Comparison of ENCODE assay signal across 8 cellular contexts in the genomic region with DNA sequence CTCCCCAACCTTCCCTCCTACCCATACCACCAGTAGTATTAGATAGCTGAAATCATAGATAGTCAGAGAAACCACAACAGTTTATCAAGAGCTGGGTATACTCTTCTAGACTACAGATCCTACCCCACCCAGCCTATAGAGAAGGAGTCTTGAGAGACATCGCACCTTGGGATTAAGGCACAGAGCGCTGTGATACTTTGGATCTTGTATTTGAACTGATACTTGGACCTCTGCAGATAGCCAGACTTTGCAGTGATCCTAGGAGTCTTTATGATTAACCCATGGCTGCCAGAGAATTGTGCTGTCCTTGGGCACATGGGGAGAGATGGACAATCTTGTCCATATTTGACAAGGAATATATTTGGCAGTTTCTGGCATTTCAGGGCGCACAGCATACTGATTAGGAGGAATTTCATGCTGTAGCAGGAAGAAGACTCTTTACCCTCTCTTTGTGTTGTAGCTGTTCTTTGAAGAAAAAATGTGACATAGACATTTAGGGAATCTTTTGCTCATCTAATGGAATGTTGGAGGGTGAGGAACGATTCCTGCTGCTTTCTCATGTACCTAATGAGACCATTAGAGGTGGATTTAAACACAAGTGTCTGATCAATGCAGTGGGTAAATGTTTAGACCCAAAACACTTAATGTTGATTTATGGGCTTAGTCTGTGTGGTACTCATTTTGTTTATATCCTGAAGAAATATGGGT. TPM values are rescaled to one million over a fixed set of nuclear protein-coding genes. Genes with fewer than 3 reads are reported as not detected.
DNase-seq lines count a peak whose midpoint lies in the region; ATAC-seq and TF ChIP-seq lines count a peak whose summit lies in the region.

No MANE protein-coding gene starts in this region.

- H2AFZ ChIP-seq in OCI-LY7 (ENCODE audit: low read length): peak overlapping the region; percentile 68; the same call in 1 of the 2 replicates

- intact Hi-C loops in CD8-positive, alpha-beta T cell (cut with DNase I, micrococcal nuclease): no loop called here
- intact Hi-C loops in OCI-LY7 (cut with micrococcal nuclease; ENCODE audit: unreplicated experiment): no loop called here

- H4K20me1 ChIP-seq in OCI-LY7 (ENCODE audit: insufficient read depth, low read length): no peaks in the 10 kb centered on the region

- H3K9me2 ChIP-seq in OCI-LY7 (ENCODE audit: insufficient read depth, low read length): no peaks in the 10 kb centered on the region

- no peak overlapping the region for H3K27ac ChIP-seq in CD8-positive, alpha-beta T cell (ENCODE audit: low read depth, low read length)
- H3K27ac ChIP-seq in OCI-LY7 (ENCODE audit: low read depth, low read length, poor library complexity, severe bottlenecking) (no peak overlapping the region), duodenal mucosa (ENCODE audit: low read depth, low read length) (peak overlapping the region; percentile 67), mucosa of rectum (ENCODE audit: low read depth in 2 of 2, low read length in 2 of 2) (peak overlapping the region; percentile 80 to 88)

- peaks cover 30% of the 10 kb centered on the region for H3K4me1 Mint-ChIP-seq in CD8-positive, alpha-beta T cell (ENCODE audit: low read depth)

- POLR2A ChIA-PET in CD8-positive, alpha-beta T cell (lab: Charles Lee): interaction anchor here (0.7 to 1.4 kb wide), 4 partner anchors 20 to 274 kb away, joined by 3 to 7 read pairs (median 5); no protein-coding TSS in a partner anchor
- POLR2A ChIA-PET in OCI-LY7 (lab: Charles Lee): interaction anchor here (1.1 to 1.3 kb wide), 2 partner anchors 8 to 62 kb away, joined by 3 to 4 read pairs; no protein-coding TSS in a partner anchor

- peak overlapping the region; percentile 54 to 65 for H3K9ac ChIP-seq in duodenal mucosa (ENCODE audit: low read depth in 1 of 2, low read length in 2 of 2)
- peak overlapping the region; percentile 66 to 83 for H3K9ac ChIP-seq in mucosa of rectum (ENCODE audit: low read depth in 1 of 2, low read length in 2 of 2)

- CTCF ChIA-PET in CD8-positive, alpha-beta T cell (lab: Charles Lee): interaction anchor here (0.6 to 2.6 kb wide), 11 partner anchors 9 to 475 kb away, joined by 3 to 14 read pairs (median 4); no protein-coding TSS in a partner anchor
- CTCF ChIA-PET in OCI-LY7 (lab: Charles Lee; ENCODE audit: unreplicated experiment): no interaction called here

- no peaks in the 10 kb centered on the region for H3K9me3 ChIP-seq in CD8-positive, alpha-beta T cell (ENCODE audit: low read length)
- no peaks in the 10 kb centered on the region for H3K9me3 ChIP-seq in OCI-LY7 (ENCODE audit: low read length)
- no peaks in the 10 kb centered on the region for H3K9me3 ChIP-seq in duodenal mucosa (ENCODE audit: control insufficient read depth in 1 of 2, low read length in 2 of 2)
- no peaks in the 10 kb centered on the region for H3K9me3 ChIP-seq in mucosa of rectum (ENCODE audit: control insufficient read depth in 2 of 2, low read length in 2 of 2)

- DNase-seq in CD8-positive, alpha-beta T cell: no peak
- DNase-seq in OCI-LY7 (ENCODE audit: low spot score) (no peak), DMS79 (lab: John Stamatoyannopoulos, UW) (no peak), NCI-H510A (lab: John Stamatoyannopoulos, UW) (no peak)
- no peak for DNase-seq in NK-92 treated with Interleukin-12 subunit alpha and Interleukin-12 subunit beta, amount 100 ng/mL, for 24 hours (lab: John Stamatoyannopoulos, UW)

- H3K36me3 ChIP-seq in CD8-positive, alpha-beta T cell (ENCODE audit: insufficient read depth, low read length): no peaks in the 10 kb centered on the region
- H3K36me3 ChIP-seq in OCI-LY7 (ENCODE audit: insufficient read depth, low read length) (no peaks in the 10 kb centered on the region), duodenal mucosa (ENCODE audit: control insufficient read depth in 1 of 2, insufficient read depth in 2 of 2, low read length in 2 of 2) (no peaks in the 10 kb centered on the region), mucosa of rectum (ENCODE audit: control insufficient read depth in 2 of 2, insufficient read depth in 2 of 2, low read length in 2 of 2) (no peaks in the 10 kb centered on the region)

- no peaks in the 10 kb centered on the region for H3K9me3 Mint-ChIP-seq in CD8-positive, alpha-beta T cell

- peak overlapping the region; percentile 70 for H3K27ac Mint-ChIP-seq in CD8-positive, alpha-beta T cell

- H3K36me3 Mint-ChIP-seq in CD8-positive, alpha-beta T cell: no peaks in the 10 kb centered on the region

- peak; percentile 20 for ATAC-seq in CD8-positive, alpha-beta T cell
- no peak for ATAC-seq in HG02852 (IDR thresholded peaks at IDR 0.05; ENCODE audit: unreplicated experiment)

- peak overlapping the region; percentile 39 for H3K4me2 ChIP-seq in OCI-LY7 (ENCODE audit: low read length)

- peak overlapping the region; percentile 93 for H3K4me3 Mint-ChIP-seq in CD8-positive, alpha-beta T cell

- no peaks in the 10 kb centered on the region for H3K27me3 ChIP-seq in CD8-positive, alpha-beta T cell (ENCODE audit: insufficient read depth, low read length)
- H3K27me3 ChIP-seq in duodenal mucosa (ENCODE audit: control insufficient read depth in 1 of 2, insufficient read depth in 2 of 2, low read length in 2 of 2) (no peaks in the 10 kb centered on the region), mucosa of rectum (ENCODE audit: control insufficient read depth in 2 of 2, insufficient read depth in 2 of 2, low read length in 2 of 2) (no peaks in the 10 kb centered on the region)

- H3K27me3 Mint-ChIP-seq in CD8-positive, alpha-beta T cell (ENCODE audit: low read depth): no peaks in the 10 kb centered on the region

- no peak for TF ChIP-seq CTCF in CD8-positive, alpha-beta T cell (IDR thresholded peaks at IDR 0.05)
- no peak for TF ChIP-seq CTCF in OCI-LY7 (conservative IDR thresholded peaks at IDR 0.05; ENCODE audit: low read length)

- H3K79me2 ChIP-seq in OCI-LY7 (ENCODE audit: insufficient read depth, low read depth, low read length): no peaks in the 10 kb centered on the region

- BruUV-seq in OCI-LY7 (replicated peaks; lab: Mats Ljungman, UMichigan): no TSS peak

- H3K4me1 ChIP-seq in CD8-positive, alpha-beta T cell (ENCODE audit: insufficient read depth, low read length): peaks cover 23% of the 10 kb centered on the region
- H3K4me1 ChIP-seq in OCI-LY7 (ENCODE audit: insufficient read depth, low read length, poor library complexity, severe bottlenecking): no peaks in the 10 kb centered on the region
- H3K4me1 ChIP-seq in duodenal mucosa (ENCODE audit: control insufficient read depth in 1 of 2, insufficient read depth in 2 of 2, low read length in 2 of 2): peaks cover 7 to 19% of the 10 kb centered on the region in 2 donors
- peaks cover 10 to 22% of the 10 kb centered on the region in 2 donors for H3K4me1 ChIP-seq in mucosa of rectum (ENCODE audit: control insufficient read depth in 2 of 2, insufficient read depth in 2 of 2, low read length in 2 of 2)

- H3K4me3 ChIP-seq in CD8-positive, alpha-beta T cell (ENCODE audit: low read depth, low read length): no peak overlapping the region
- H3K4me3 ChIP-seq in OCI-LY7 (ENCODE audit: low read depth, low read length, poor library complexity, severe bottlenecking) (peak overlapping the region; percentile 44), duodenal mucosa (ENCODE audit: low read depth in 1 of 2, low read length in 2 of 2) (peak overlapping the region; percentile 69 to 84), mucosa of rectum (ENCODE audit: low read length in 2 of 2) (peak overlapping the region; percentile 74 to 88)

RNA-seq across cellular contexts. Expression of gene RBMS2, which starts 1.0 kb away (rescaled TPM):
- total RNA-seq in CD8-positive, alpha-beta T cell: 1 to 10 TPM; 8.3 to 9.9 TPM
- total RNA-seq in OCI-LY7 (2014; rRNA removed; shearing (Covaris generic)): 0.32 and 2.2 TPM in 2 replicates
- 0.27 and 1.1 TPM in 2 replicates for total RNA-seq in OCI-LY7 (2022)

RNA-seq across cellular contexts. Expression of gene GLS2, which starts 34.7 kb away (rescaled TPM):
- 1 to 10 TPM; 1.5 to 1.7 TPM for total RNA-seq in CD8-positive, alpha-beta T cell
- not detected in 2 replicates for total RNA-seq in OCI-LY7 (2014; rRNA removed; shearing (Covaris generic))
- total RNA-seq in OCI-LY7 (2022): not detected in 2 replicates

RNA-seq across cellular contexts. Expression of gene SPRYD4, which starts 54.3 kb away (rescaled TPM):
- 1 to 10 TPM; 6.8 to 6.9 TPM for total RNA-seq in CD8-positive, alpha-beta T cell
- 5.3 and 5.9 TPM in 2 replicates for total RNA-seq in OCI-LY7 (2014; rRNA removed; shearing (Covaris generic))
- 6.9 and 7.5 TPM in 2 replicates for total RNA-seq in OCI-LY7 (2022)

Comparison
In these comparisons a context has a peak if more than half of its experiments do, and no peak if none do; other contexts are left out.
1. H3K27ac ChIP-seq: peak in duodenal mucosa (single experiment) and mucosa of rectum (2 of 2); none in CD8-positive, alpha-beta T cell (single experiment) and OCI-LY7 (single experiment).